ENCODE assay signal across 8 cellular contexts in genomic region chr1:241551759-241552638, GRCh38. TPM values are rescaled to one million over a fixed set of nuclear protein-coding genes. Genes with fewer than 3 reads are reported as not detected.
DNase-seq lines count a peak whose midpoint lies in the region; ATAC-seq and TF ChIP-seq lines count a peak whose summit lies in the region.

No MANE protein-coding gene starts in this region.

- H3K27ac ChIP-seq in right cardiac atrium (ENCODE audit: low read length) (no peak overlapping the region), esophagus muscularis mucosa (replicated peaks in 1 of 4) (no peak overlapping the region)

- TF ChIP-seq CTCF in esophagus muscularis mucosa (IDR thresholded peaks at IDR 0.05): no peak

- TF ChIP-seq POLR2A in esophagus muscularis mucosa (IDR thresholded peaks at IDR 0.05; ENCODE audit: low read depth): no peak

- peak; percentile 83 for ATAC-seq in GM19324 (IDR thresholded peaks at IDR 0.05; ENCODE audit: low FRiP score, unreplicated experiment)
- ATAC-seq in HG03175 (IDR thresholded peaks at IDR 0.05; ENCODE audit: unreplicated experiment): peak; percentile 86
- peak; percentile 47 to 57 for ATAC-seq in right cardiac atrium
- peak; percentile 87 for ATAC-seq in stimulated activated naive CD8-positive, alpha-beta T cell treated with anti-CD3 and anti-CD28 coated beads, Interleukin-15, Interleukin-2, amounts not matched to agents 100 U/mL and 50 U/mL, for 24 hours

- H3K27me3 ChIP-seq in right cardiac atrium (ENCODE audit: control insufficient read depth, insufficient read depth) (no peaks in the 10 kb centered on the region), esophagus muscularis mucosa (peaks cover 0 to 5% (median 0%) of the 10 kb centered on the region in 4 donors)

- no peaks in the 10 kb centered on the region for H3K9me3 ChIP-seq in right cardiac atrium (ENCODE audit: control insufficient read depth, low read length)
- no peaks in the 10 kb centered on the region for H3K9me3 ChIP-seq in esophagus muscularis mucosa

- H3K4me1 ChIP-seq in right cardiac atrium (ENCODE audit: control insufficient read depth, insufficient read depth, low read length) (no peaks in the 10 kb centered on the region), esophagus muscularis mucosa (no peaks in the 10 kb centered on the region)

- H3K36me3 ChIP-seq in esophagus muscularis mucosa: no peaks in the 10 kb centered on the region

- TF ChIP-seq EP300 in esophagus muscularis mucosa (IDR thresholded peaks at IDR 0.05): no peak

- DNase-seq in activated CD4-positive, alpha-beta T cell treated with anti-CD3 and anti-CD28 coated beads for 4 hours: peak; percentile 29 to 41
- peak in 2 of 3 donors; percentile 35 to 68 for DNase-seq in right cardiac atrium
- peak; percentile 38 for DNase-seq in stimulated activated naive CD8-positive, alpha-beta T cell treated with anti-CD3 and anti-CD28 coated beads, Interleukin-15, Interleukin-2, amounts not matched to agents 100 U/mL and 50 U/mL, for 24 hours
- no peak for DNase-seq in HuH-7 (ENCODE audit: low spot score)
- DNase-seq in esophagus muscularis mucosa (ENCODE audit: extremely low spot score): no peak
- DNase-seq in ureter (ENCODE audit: low spot score): no peak

- H3K4me3 ChIP-seq in right cardiac atrium (ENCODE audit: low read length) (peak overlapping the region; percentile 32), esophagus muscularis mucosa (peak overlapping the region in 2 of 4 donors; percentile 2 to 19)

- WGBS in right cardiac atrium: 56% methylated on average over 22 of the region's 22 CpGs
- 80% methylated on average over 22 of the region's 22 CpGs for WGBS in esophagus muscularis mucosa

- intact Hi-C loops in right cardiac atrium (cut with DNase I) (no loop called here), esophagus muscularis mucosa (cut with DNase I) (no loop called here)

RNA-seq across cellular contexts. Expression of gene KMO, which starts 19.8 kb away (rescaled TPM):
- 1 to 10 TPM in 1 of 4 donors, under 1 TPM in 3; 0.63 to 1.5 (median 0.79) TPM for total RNA-seq in right cardiac atrium
- 0.29 TPM for polyA plus RNA-seq in right cardiac atrium
- under 1 TPM in 3 of 4 donors, not detected in 1; 0.29 to 0.83 (median 0.42) TPM for total RNA-seq in esophagus muscularis mucosa
- total RNA-seq in ureter: 0.18 TPM

RNA-seq across cellular contexts. Expression of gene FH, which starts 32.4 kb away (rescaled TPM):
- total RNA-seq in right cardiac atrium: 100 to 1,000 TPM; 149 to 188 (median 165) TPM
- 232 TPM for polyA plus RNA-seq in right cardiac atrium
- total RNA-seq in esophagus muscularis mucosa: 10 to 100 TPM; 63.6 to 83.4 (median 69.1) TPM
- 54.0 TPM for total RNA-seq in ureter

Comparison
In these comparisons a context has a peak if more than half of its experiments do, and no peak if none do; other contexts are left out.
1. DNase-seq: peak in activated CD4-positive, alpha-beta T cell treated with anti-CD3 and anti-CD28 coated beads for 4 hours (2 of 2), right cardiac atrium (2 of 3) and stimulated activated naive CD8-positive, alpha-beta T cell treated with anti-CD3 and anti-CD28 coated beads, Interleukin-15, Interleukin-2, amounts not matched to agents 100 U/mL and 50 U/mL, for 24 hours (single experiment); none in HuH-7 (single experiment), esophagus muscularis mucosa (single experiment) and ureter (single experiment).
2. Peak in every context shown above with its lines, with median percentiles within 50 percentile points of each other: ATAC-seq.